Comparison of ENCODE assay signal across 7 cellular contexts in genomic region chr13:99307247-99307646, GRCh38.
DNase-seq lines count a peak whose midpoint lies in the region; ATAC-seq lines count a peak whose summit lies in the region.

TSS of gene GPR183 (minus strand) at chr13:99307399. CDS start at chr13:99296145, 11,254 bp downstream.

- ATAC-seq in GM19025 (IDR thresholded peaks at IDR 0.05; ENCODE audit: low read depth, unreplicated experiment) (peak; percentile 43), HG02840 (IDR thresholded peaks at IDR 0.05; ENCODE audit: low FRiP score, unreplicated experiment) (peak; percentile 43)

- peak; percentile 43 for DNase-seq in OCI-M1 (lab: John Stamatoyannopoulos, UW)
- DNase-seq in epithelial cell of prostate (ENCODE audit: low read depth, low spot score) = no peak
- peak; percentile 79 for DNase-seq in pons (ENCODE audit: low spot score)
- no peak for DNase-seq in NCI-H446 (lab: John Stamatoyannopoulos, UW)
- DNase-seq in HUDEP-2 (lab: John Stamatoyannopoulos, UW; ENCODE audit: unreplicated experiment in 76 of 76) = no peak

- peak within 1 kb of the TSS; percentile 54 for H3K27ac ChIP-seq in epithelial cell of prostate

Comparison
In these comparisons a context has a peak if more than half of its experiments do, and no peak if none do; other contexts are left out.
1. DNase-seq: peak in OCI-M1 (single experiment) and pons (single experiment); none in epithelial cell of prostate (single experiment), NCI-H446 (0 of 2) and HUDEP-2 (0 of 76).